ENCODE assay signal across 1 cellular context in the genomic region with DNA sequence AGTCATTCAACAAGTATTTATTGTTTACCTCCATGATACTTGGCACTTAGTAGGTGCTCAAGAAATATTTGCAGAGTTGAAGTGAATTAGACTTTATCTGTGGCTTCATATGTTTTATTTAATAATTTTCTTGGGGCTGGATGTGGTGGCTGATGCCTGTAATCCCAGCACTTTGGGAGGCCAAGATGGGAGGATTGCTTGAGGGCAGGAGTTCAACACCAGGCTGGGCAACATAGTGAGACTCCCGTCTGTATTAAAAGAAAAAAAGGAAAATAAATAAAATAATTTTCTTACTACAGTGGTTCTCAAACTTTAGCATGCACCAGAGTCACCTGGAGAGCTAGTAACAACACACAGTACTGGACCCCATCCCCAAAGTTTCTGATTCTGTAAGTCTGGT.
TF ChIP-seq lines count a peak whose summit lies in the region.

No MANE protein-coding gene starts in this region.

TF ChIP-seq in K562, 482 proteins besides CTCF, POLR2A, EP300 and RAD21:
- TF ChIP-seq YBX1 (IDR thresholded peaks at IDR 0.05): no peak
- TF ChIP-seq RFX7 (CRISPR knock-in tag; IDR thresholded peaks at IDR 0.05): no peak
- TF ChIP-seq ZNF121 (CRISPR knock-in tag; conservative IDR thresholded peaks at IDR 0.05): peak; percentile 54; the same call in 1 of the 2 replicates
- TF ChIP-seq SUPT5H (IDR thresholded peaks at IDR 0.05): no peak
- TF ChIP-seq LARP7 (IDR thresholded peaks at IDR 0.05): no peak
- no peak for TF ChIP-seq NCOA1 (IDR thresholded peaks at IDR 0.05; ENCODE audit: low read depth)
- TF ChIP-seq, protein P1, sequence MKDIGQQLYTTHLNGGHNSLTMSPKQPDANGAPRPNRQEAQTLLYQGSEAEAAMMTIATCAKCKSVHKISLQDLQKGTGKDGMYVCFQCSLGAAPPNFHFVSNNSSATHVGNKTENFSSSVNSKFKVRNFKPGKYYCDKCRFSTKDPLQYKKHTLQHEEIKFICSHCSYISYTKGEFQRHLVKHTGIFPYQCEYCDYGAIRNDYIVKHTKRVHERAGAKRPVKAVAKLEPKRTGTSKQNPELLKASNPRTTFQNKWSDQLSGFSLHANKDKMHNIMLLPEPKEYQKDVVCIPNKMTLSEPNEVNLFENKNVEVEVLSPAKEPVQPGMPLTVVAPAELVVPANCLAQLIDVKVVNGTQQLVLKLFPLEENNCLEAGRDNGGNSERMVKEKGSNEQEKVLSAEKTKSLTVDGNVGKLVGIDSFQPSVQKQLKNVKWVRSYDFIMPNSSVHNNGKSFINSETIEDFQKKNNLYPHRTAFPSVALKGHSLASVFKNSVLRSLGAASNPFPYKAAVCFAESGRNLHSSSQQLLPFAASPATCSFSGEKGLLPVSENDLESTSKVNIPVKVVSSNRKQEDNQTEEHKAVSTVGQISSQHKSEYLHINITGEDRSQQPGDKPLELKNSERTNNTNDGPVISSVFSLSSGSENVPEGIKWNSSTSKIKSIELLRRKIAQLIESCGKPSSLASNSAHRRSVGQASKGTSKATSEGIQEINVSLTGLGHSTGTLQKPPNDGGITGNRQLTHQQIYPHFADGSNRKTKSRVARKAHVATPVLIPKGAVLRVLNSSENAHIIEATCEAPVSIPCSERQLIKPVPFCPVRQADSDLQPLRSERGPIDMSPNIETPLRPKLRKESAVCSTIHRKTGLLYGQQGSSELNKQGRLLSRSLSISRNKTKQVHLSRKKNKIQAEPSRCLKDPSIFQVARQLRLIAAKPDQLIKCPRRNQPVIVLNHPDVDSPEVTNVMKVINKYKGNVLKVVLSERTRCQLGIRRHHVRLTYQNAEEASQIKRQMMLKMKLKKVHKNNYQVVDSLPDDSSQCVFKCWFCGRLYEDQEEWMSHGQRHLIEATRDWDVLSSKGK (CRISPR knock-in tag; IDR thresholded peaks at IDR 0.05): no peak
- TF ChIP-seq NFXL1 (CRISPR knock-in tag; IDR thresholded peaks at IDR 0.05): no peak
- TF ChIP-seq CBX1 (IDR thresholded peaks at IDR 0.05; ENCODE audit: low read depth): no peak
- TF ChIP-seq, protein P2, sequence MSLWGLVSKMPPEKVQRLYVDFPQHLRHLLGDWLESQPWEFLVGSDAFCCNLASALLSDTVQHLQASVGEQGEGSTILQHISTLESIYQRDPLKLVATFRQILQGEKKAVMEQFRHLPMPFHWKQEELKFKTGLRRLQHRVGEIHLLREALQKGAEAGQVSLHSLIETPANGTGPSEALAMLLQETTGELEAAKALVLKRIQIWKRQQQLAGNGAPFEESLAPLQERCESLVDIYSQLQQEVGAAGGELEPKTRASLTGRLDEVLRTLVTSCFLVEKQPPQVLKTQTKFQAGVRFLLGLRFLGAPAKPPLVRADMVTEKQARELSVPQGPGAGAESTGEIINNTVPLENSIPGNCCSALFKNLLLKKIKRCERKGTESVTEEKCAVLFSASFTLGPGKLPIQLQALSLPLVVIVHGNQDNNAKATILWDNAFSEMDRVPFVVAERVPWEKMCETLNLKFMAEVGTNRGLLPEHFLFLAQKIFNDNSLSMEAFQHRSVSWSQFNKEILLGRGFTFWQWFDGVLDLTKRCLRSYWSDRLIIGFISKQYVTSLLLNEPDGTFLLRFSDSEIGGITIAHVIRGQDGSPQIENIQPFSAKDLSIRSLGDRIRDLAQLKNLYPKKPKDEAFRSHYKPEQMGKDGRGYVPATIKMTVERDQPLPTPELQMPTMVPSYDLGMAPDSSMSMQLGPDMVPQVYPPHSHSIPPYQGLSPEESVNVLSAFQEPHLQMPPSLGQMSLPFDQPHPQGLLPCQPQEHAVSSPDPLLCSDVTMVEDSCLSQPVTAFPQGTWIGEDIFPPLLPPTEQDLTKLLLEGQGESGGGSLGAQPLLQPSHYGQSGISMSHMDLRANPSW (CRISPR knock-in tag; IDR thresholded peaks at IDR 0.05): no peak
- TF ChIP-seq PYGO2 (tag; IDR thresholded peaks at IDR 0.05): no peak
- TF ChIP-seq RBM25 (IDR thresholded peaks at IDR 0.05; ENCODE audit: low read depth, low read length, severe bottlenecking): peak; percentile 66
- TF ChIP-seq, protein P3, sequence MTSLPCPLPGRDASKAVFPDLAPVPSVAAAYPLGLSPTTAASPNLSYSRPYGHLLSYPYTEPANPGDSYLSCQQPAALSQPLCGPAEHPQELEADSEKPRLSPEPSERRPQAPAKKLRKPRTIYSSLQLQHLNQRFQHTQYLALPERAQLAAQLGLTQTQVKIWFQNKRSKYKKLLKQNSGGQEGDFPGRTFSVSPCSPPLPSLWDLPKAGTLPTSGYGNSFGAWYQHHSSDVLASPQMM (CRISPR knock-in tag; IDR thresholded peaks at IDR 0.05): no peak
